7 cellular contexts compared by ENCODE assay signal in genomic region chr17:33968350-33969044, GRCh38.
DNase-seq lines count a peak whose midpoint lies in the region; ATAC-seq and TF ChIP-seq lines count a peak whose summit lies in the region.

No MANE protein-coding gene starts in this region.

- ATAC-seq in GM18511 (IDR thresholded peaks at IDR 0.05; ENCODE audit: unreplicated experiment) (peak; percentile 61), GM21786 (IDR thresholded peaks at IDR 0.05; ENCODE audit: unreplicated experiment) (peak; percentile 55), PC-3 (no peak)

- BruUV-seq in PC-3 (replicated peaks; lab: Mats Ljungman, UMichigan): no TSS peak

- H3K9me2 ChIP-seq in PC-3 (replicated peaks; ENCODE audit: low read length): no peaks in the 10 kb centered on the region

- no peak for TF ChIP-seq POLR2A in erythroblast (IDR thresholded peaks at IDR 0.05; ENCODE audit: low read length)

- H3K9ac ChIP-seq in PC-3 (ENCODE audit: low read length): no peak overlapping the region

- no peak overlapping the region for H2AFZ ChIP-seq in PC-3 (ENCODE audit: low read length)

- DNase-seq in NCI-H2171 treated with DMSO at 0.1 percent for 48 hours (lab: John Stamatoyannopoulos, UW): peak; percentile 96
- peak; percentile 50 to 66 for DNase-seq in erythroblast (lab: John Stamatoyannopoulos, UW)
- no peak for DNase-seq in NCI-H2196 (lab: John Stamatoyannopoulos, UW; ENCODE audit: unreplicated experiment)
- DNase-seq in globus pallidus (ENCODE audit: low spot score): no peak
- DNase-seq in PC-3: no peak

- H3K27ac ChIP-seq in PC-3 (ENCODE audit: low read length): no peak overlapping the region

- no peak overlapping the region for H3K4me3 ChIP-seq in PC-3 (ENCODE audit: low read length)

- no peaks in the 10 kb centered on the region for H3F3A ChIP-seq in PC-3 (ENCODE audit: low read length, unreplicated experiment)

- H3K27me3 ChIP-seq in PC-3 (ENCODE audit: low read length): no peaks in the 10 kb centered on the region

- no peak for TF ChIP-seq CTCF in PC-3 (conservative IDR thresholded peaks at IDR 0.05; ENCODE audit: low read depth, low read length)

- H3K79me2 ChIP-seq in PC-3 (ENCODE audit: low read length): no peaks in the 10 kb centered on the region

- CTCF ChIA-PET in PC-3 (lab: Charles Lee): no interaction called here

- H3K4me1 ChIP-seq in PC-3 (ENCODE audit: insufficient read depth, low read length): no peaks in the 10 kb centered on the region

- H3K4me2 ChIP-seq in PC-3 (ENCODE audit: low read length): no peak overlapping the region

- no peaks in the 10 kb centered on the region for H4K20me1 ChIP-seq in PC-3 (ENCODE audit: low read length)

- POLR2A ChIA-PET in PC-3 (lab: Charles Lee; ENCODE audit: unreplicated experiment): no interaction called here

- intact Hi-C loops in PC-3 (cut with micrococcal nuclease): no loop called here

- no peaks in the 10 kb centered on the region for H3K36me3 ChIP-seq in PC-3 (ENCODE audit: low read depth, low read length)

- no peaks in the 10 kb centered on the region for H3K9me3 ChIP-seq in PC-3 (ENCODE audit: low read length)

Comparison
In these comparisons a context has a peak if more than half of its experiments do, and no peak if none do; other contexts are left out.
1. DNase-seq: peak in NCI-H2171 treated with DMSO at 0.1 percent for 48 hours (single experiment) and erythroblast (2 of 2); none in NCI-H2196 (single experiment), globus pallidus (single experiment) and PC-3 (single experiment).